ENCODE assay signal across 9 cellular contexts in genomic region chr9:127122176-127123151, GRCh38. TPM values are rescaled to one million over a fixed set of nuclear protein-coding genes. Genes with fewer than 3 reads are reported as not detected.
DNase-seq lines count a peak whose midpoint lies in the region; ATAC-seq and TF ChIP-seq lines count a peak whose summit lies in the region.
"Had no signal": no experiment of that assay in that cellular context is flagged by ENCODE, and none has a peak within 500 bp of the region (broad histone marks: within the 10 kb centered on the region; RNA-seq: fewer than 3 reads in every experiment).

TSS of gene ANGPTL2 (minus strand) at chr9:127122635. CDS start at chr9:127108731, 13,904 bp downstream.

- no peak within 1 kb of the TSS for H3K4me3 Mint-ChIP-seq in activated CD4-positive, alpha-beta T cell treated with anti-CD3 and anti-CD28 coated beads, Interleukin-2, amount 10 ng/mL, durations not matched to agents 7 days and 5 days
- peak within 1 kb of the TSS; percentile 93 for H3K4me3 Mint-ChIP-seq in neural progenitor cell
- H3K4me3 Mint-ChIP-seq: central memory CD8-positive, alpha-beta T cell had no signal

- H3K9me3 Mint-ChIP-seq in activated CD4-positive, alpha-beta T cell treated with anti-CD3 and anti-CD28 coated beads, Interleukin-2, amount 10 ng/mL, durations not matched to agents 7 days and 5 days = no peaks in the 10 kb centered on the region
- H3K9me3 Mint-ChIP-seq in neural progenitor cell = no peaks in the 10 kb centered on the region
- H3K9me3 Mint-ChIP-seq: central memory CD8-positive, alpha-beta T cell had no signal

- H3K36me3 ChIP-seq in adrenal gland (replicated peaks in 1 of 2) (no peaks in the 10 kb centered on the region), cardiac muscle cell (no peaks in the 10 kb centered on the region), neural progenitor cell (no peaks in the 10 kb centered on the region)

- H4K20me1 ChIP-seq in neural progenitor cell (ENCODE audit: low read depth) = peaks cover 34% of the 10 kb centered on the region

- intact Hi-C loops in adrenal gland (cut with DNase I) = loop anchor here in 1 of 2 donors (10.0 kb wide), 1 partner anchor 72 kb away; no protein-coding TSS in a partner anchor

- peaks cover 68% of the 10 kb centered on the region for H3K27me3 Mint-ChIP-seq in activated CD4-positive, alpha-beta T cell treated with anti-CD3 and anti-CD28 coated beads, Interleukin-2, amount 10 ng/mL, durations not matched to agents 7 days and 5 days
- peaks cover 11% of the 10 kb centered on the region for H3K27me3 Mint-ChIP-seq in neural progenitor cell (ENCODE audit: insufficient read depth, low read depth)

- H2AFZ ChIP-seq in neural progenitor cell (replicated peaks) = peak within 1 kb of the TSS; percentile 58

- peaks cover 28% of the 10 kb centered on the region for H3K79me2 ChIP-seq in neural progenitor cell (ENCODE audit: low read depth)

- no peaks in the 10 kb centered on the region for H3K4me1 Mint-ChIP-seq in activated CD4-positive, alpha-beta T cell treated with anti-CD3 and anti-CD28 coated beads, Interleukin-2, amount 10 ng/mL, durations not matched to agents 7 days and 5 days
- H3K4me1 Mint-ChIP-seq in neural progenitor cell = peaks cover 44% of the 10 kb centered on the region
- H3K4me1 Mint-ChIP-seq: central memory CD8-positive, alpha-beta T cell had no signal

- peak within 1 kb of the TSS; percentile 46 for H3K9ac ChIP-seq in neural progenitor cell

- peak in 1 of 6 experiments; percentile 26 for TF ChIP-seq CTCF in adrenal gland (IDR thresholded peaks at IDR 0.05)
- TF ChIP-seq CTCF in cardiac muscle cell (IDR thresholded peaks at IDR 0.05; ENCODE audit: low read depth, low read length) = no peak
- TF ChIP-seq CTCF in neural progenitor cell (IDR thresholded peaks at IDR 0.05) = no peak

- 1 to 6% (median 3%) methylated on average over 21 to 48 of the region's 48 CpGs for WGBS in adrenal gland, 4 donors

- peak within 1 kb of the TSS in 4 of 5 donors; percentile 51 to 86 (median 64) for H3K27ac ChIP-seq in adrenal gland
- peak within 1 kb of the TSS; percentile 60 for H3K27ac ChIP-seq in cardiac muscle cell
- peak within 1 kb of the TSS; percentile 74 for H3K27ac ChIP-seq in neural progenitor cell

- no peak within 1 kb of the TSS for H3K27ac Mint-ChIP-seq in activated CD4-positive, alpha-beta T cell treated with anti-CD3 and anti-CD28 coated beads, Interleukin-2, amount 10 ng/mL, durations not matched to agents 7 days and 5 days
- peak within 1 kb of the TSS; percentile 19 for H3K27ac Mint-ChIP-seq in neural progenitor cell

- peak; percentile 3 to 13 for DNase-seq in activated CD4-positive, alpha-beta T cell treated with anti-CD3 and anti-CD28 coated beads, Interleukin-2, amount 50 U/mL, for 48 hours
- no peak for DNase-seq in activated CD4-positive, alpha-beta T cell treated with anti-CD3 and anti-CD28 coated beads, Interleukin-2, amount 10 ng/mL, durations not matched to agents 7 days and 5 days
- DNase-seq in NCI-H1105 (lab: John Stamatoyannopoulos, UW) (peak; percentile 66), adrenal gland (peak; percentile 81 to 92 (median 87)), cardiac muscle cell (ENCODE audit: low read depth in 1 of 2, low spot score in 1 of 2) (peak; percentile 87 to 98), neural progenitor cell (ENCODE audit: low spot score) (peak; percentile 97), SIG-M5 treated with dmso at 0.1 percent for 504 hours (lab: John Stamatoyannopoulos, UW; ENCODE audit: unreplicated experiment) (no peak)

- CTCF ChIA-PET in activated CD4-positive, alpha-beta T cell treated with anti-CD3 and anti-CD28 coated beads, Interleukin-2, amount 10 ng/mL, durations not matched to agents 7 days and 5 days (lab: Charles Lee) = interaction anchor here (1.0 to 2.0 kb wide), 7 partner anchors 8 to 150 kb away, joined by 3 to 5 read pairs (median 4); no protein-coding TSS in a partner anchor

- H3F3A ChIP-seq in neural progenitor cell (ENCODE audit: low read depth) = peaks cover 43% of the 10 kb centered on the region

- POLR2A ChIA-PET in activated CD4-positive, alpha-beta T cell treated with anti-CD3 and anti-CD28 coated beads, Interleukin-2, amount 10 ng/mL, durations not matched to agents 7 days and 5 days (lab: Charles Lee) = no interaction called here

- peaks cover 19 to 29% of the 10 kb centered on the region in 2 donors for H3K4me1 ChIP-seq in adrenal gland (replicated peaks in 1 of 2)
- H3K4me1 ChIP-seq in cardiac muscle cell (ENCODE audit: low read depth) = peaks cover 8% of the 10 kb centered on the region
- H3K4me1 ChIP-seq in neural progenitor cell = peaks cover 30% of the 10 kb centered on the region

- H3K4me3 ChIP-seq in adrenal gland (peak within 1 kb of the TSS in 3 of 4 donors; percentile 9 to 41 (median 17)), cardiac muscle cell (peak within 1 kb of the TSS; percentile 18), neural progenitor cell (peak within 1 kb of the TSS; percentile 65)

- TF ChIP-seq POLR2A in adrenal gland (IDR thresholded peaks at IDR 0.05) = peak in 1 of 2 donors; percentile 74

- H3K9me3 ChIP-seq in adrenal gland (replicated peaks in 1 of 3) (no peaks in the 10 kb centered on the region), cardiac muscle cell (ENCODE audit: low read depth) (no peaks in the 10 kb centered on the region), neural progenitor cell (ENCODE audit: low read depth) (no peaks in the 10 kb centered on the region)

- no peaks in the 10 kb centered on the region for H3K27me3 ChIP-seq in adrenal gland
- H3K27me3 ChIP-seq in cardiac muscle cell = no peaks in the 10 kb centered on the region
- H3K27me3 ChIP-seq in neural progenitor cell = no peaks in the 10 kb centered on the region

- H3K36me3 Mint-ChIP-seq in activated CD4-positive, alpha-beta T cell treated with anti-CD3 and anti-CD28 coated beads, Interleukin-2, amount 10 ng/mL, durations not matched to agents 7 days and 5 days (ENCODE audit: low read depth) = no peaks in the 10 kb centered on the region
- H3K36me3 Mint-ChIP-seq in neural progenitor cell = peaks cover 2% of the 10 kb centered on the region

- H3K4me2 ChIP-seq in neural progenitor cell = peak within 1 kb of the TSS; percentile 92

- no peak for ATAC-seq in HG03196 (IDR thresholded peaks at IDR 0.05; ENCODE audit: unreplicated experiment)

RNA-seq across cellular contexts. Expression of gene ANGPTL2, which starts in this region (rescaled TPM):
- not detected for total RNA-seq in activated CD4-positive, alpha-beta T cell treated with anti-CD3 and anti-CD28 coated beads, Interleukin-2, amount 10 ng/mL, durations not matched to agents 7 days and 5 days
- total RNA-seq in adrenal gland (10 to 100 TPM in 7 of 8 donors, 1 to 10 TPM in 1; 9.7 to 32.6 (median 13.4) TPM), cardiac muscle cell (3.6 and 5.8 TPM in 2 replicates), neural progenitor cell (ENCODE audit: low replicate concordance) (7.6 and 9.4 TPM in 2 replicates)
- polyA plus RNA-seq in adrenal gland (10 to 100 TPM in 1 of 3 donors, 1 to 10 TPM in 2; 5.6 to 10.3 (median 8.4) TPM), cardiac muscle cell (3.0 and 6.7 TPM in 2 replicates)

Comparison
In these comparisons a context has a peak if more than half of its experiments do, and no peak if none do; other contexts are left out.
1. DNase-seq: peak in activated CD4-positive, alpha-beta T cell treated with anti-CD3 and anti-CD28 coated beads, Interleukin-2, amount 50 U/mL, for 48 hours (2 of 2), NCI-H1105 (single experiment), adrenal gland (7 of 7), cardiac muscle cell (2 of 2) and neural progenitor cell (single experiment); none in activated CD4-positive, alpha-beta T cell treated with anti-CD3 and anti-CD28 coated beads, Interleukin-2, amount 10 ng/mL, durations not matched to agents 7 days and 5 days (single experiment) and SIG-M5 treated with dmso at 0.1 percent for 504 hours (single experiment).
2. Peak in every context shown above with its lines, with median percentiles within 50 percentile points of each other: H3K27ac ChIP-seq and H3K4me3 ChIP-seq.